8 cellular contexts compared by ENCODE assay signal in genomic region chr3:129892486-129892856, GRCh38. TPM values are rescaled to one million over a fixed set of nuclear protein-coding genes. Genes with fewer than 3 reads are reported as not detected.
DNase-seq lines count a peak whose midpoint lies in the region; ATAC-seq and TF ChIP-seq lines count a peak whose summit lies in the region.

No MANE protein-coding gene starts in this region.

- no peaks in the 10 kb centered on the region for H3K9me3 Mint-ChIP-seq in activated T-helper 17 cell treated with anti-CD3 and anti-CD28 coated beads, Interleukin-2, amount 50 U/mL, for 72 hours

- H3K27ac Mint-ChIP-seq in activated T-helper 17 cell treated with anti-CD3 and anti-CD28 coated beads, Interleukin-2, amount 50 U/mL, for 72 hours: peak overlapping the region; percentile 83

- peaks cover 41% of the 10 kb centered on the region for H3K4me1 Mint-ChIP-seq in activated T-helper 17 cell treated with anti-CD3 and anti-CD28 coated beads, Interleukin-2, amount 50 U/mL, for 72 hours

- H3K27ac ChIP-seq in 22Rv1: peak overlapping the region; percentile 70

- DNase-seq in HFF-Myc (ENCODE audit: extremely low read depth, low read depth) (no peak), H4 (ENCODE audit: low spot score) (no peak), AG08395 (ENCODE audit: low spot score) (no peak)
- peak; percentile 14 for DNase-seq in stimulated activated CD4-positive, alpha-beta T cell treated with anti-CD3 and anti-CD28 coated beads, Interleukin-4, amount 100 ng/mL, for 24 hours

- no peak for ATAC-seq in activated T-helper 17 cell treated with anti-CD3 and anti-CD28 coated beads, Interleukin-2, amount 50 U/mL, for 72 hours (replicated peaks)
- ATAC-seq in GM21526 (IDR thresholded peaks at IDR 0.05; ENCODE audit: low FRiP score, unreplicated experiment): no peak

- H3K36me3 Mint-ChIP-seq in activated T-helper 17 cell treated with anti-CD3 and anti-CD28 coated beads, Interleukin-2, amount 50 U/mL, for 72 hours (ENCODE audit: low read depth): no peaks in the 10 kb centered on the region

- peak overlapping the region; percentile 91 for H3K4me3 Mint-ChIP-seq in activated T-helper 17 cell treated with anti-CD3 and anti-CD28 coated beads, Interleukin-2, amount 50 U/mL, for 72 hours

- H3K4me3 ChIP-seq in HFF-Myc (replicated peaks; ENCODE audit: low read depth, low read length) (peak overlapping the region; percentile 72), iPS-11a (ENCODE audit: low read depth, low read length) (peak overlapping the region; percentile 82)

- no peaks in the 10 kb centered on the region for H3K27me3 Mint-ChIP-seq in activated T-helper 17 cell treated with anti-CD3 and anti-CD28 coated beads, Interleukin-2, amount 50 U/mL, for 72 hours

- TF ChIP-seq CTCF in 22Rv1 (IDR thresholded peaks at IDR 0.05) (no peak), HFF-Myc (IDR thresholded peaks at IDR 0.05; ENCODE audit: low read depth, low read length, missing control alignments) (no peak)

RNA-seq across cellular contexts. Expression of gene TMCC1, which starts 1.0 kb away (rescaled TPM):
- 10 to 100 TPM; 16.4 to 19.5 TPM for total RNA-seq in activated T-helper 17 cell treated with anti-CD3 and anti-CD28 coated beads, Interleukin-2, amount 50 U/mL, for 72 hours
- 5.1 and 11.1 TPM in 2 replicates for total RNA-seq in H4 (2014; rRNA removed; shearing (Covaris generic))
